In genomic region chr1:161092621-161093028, GRCh38 we compare ENCODE assay signal across 11 cellular contexts. TPM values are rescaled to one million over a fixed set of nuclear protein-coding genes. Genes with fewer than 3 reads are reported as not detected.
A peak's percentile ranks its signal among the peaks of the same experiment; 100 is the strongest.
DNase-seq lines count a peak whose midpoint lies in the region; ATAC-seq, FAIRE-seq and TF ChIP-seq lines count a peak whose summit lies in the region.
"Had no signal": no experiment of that assay in that cellular context is flagged by ENCODE, and none has a peak within 500 bp of the region (broad histone marks: within the 10 kb centered on the region; RNA-seq: fewer than 3 reads in every experiment).

No MANE protein-coding gene starts in this region.

- H3K4me1 Mint-ChIP-seq in T-helper 1 cell treated with Interleukin-12 subunit alpha and Interleukin-12 subunit beta and Interleukin-4 antibody, amounts not matched to agents 30 μg/mL and 1 μg/mL, for 36 hours (ENCODE audit: low read depth): peaks cover 42% of the 10 kb centered on the region
- H3K4me1 Mint-ChIP-seq in effector memory CD8-positive, alpha-beta T cell (ENCODE audit: low read depth in 2 of 2): peaks cover 6 to 9% of the 10 kb centered on the region in 2 donors

- no peaks in the 10 kb centered on the region for H4K20me1 ChIP-seq in K562 (replicated peaks; ENCODE audit: control insufficient read depth, insufficient read depth, low read length)

- no peak for TF ChIP-seq POLR2A in K562 (conservative IDR thresholded peaks at IDR 0.05)

- intact Hi-C loops in K562 (cut with micrococcal nuclease): no loop called here

- CTCF ChIA-PET in HEK293 (lab: Yijun Ruan, JAX) (interaction anchor here (0.8 to 1.4 kb wide), 2 partner anchors 102 to 138 kb away, joined by 3 to 4 read pairs; partner anchors contain the start of gene ITLN2), K562 (lab: Yijun Ruan, JAX; ENCODE audit: low intra/inter-chr PET ratio) (no interaction called here)

- no peaks in the 10 kb centered on the region for H3K9me3 ChIP-seq in HEK293 (ENCODE audit: control insufficient read depth, insufficient read depth, low read depth, low read length)
- 0 out of 2 replicates have a peak, but pooled peaks cover 3% of the 10 kb centered on the region for H3K9me3 ChIP-seq in K562 (replicated peaks; ENCODE audit: control insufficient read depth, insufficient read depth, low read depth, low read length)
- H3K9me3 ChIP-seq: right atrium auricular region had no signal

- no TSS peak for BruUV-seq in K562 (replicated peaks; lab: Mats Ljungman, UMichigan)

- peak overlapping the region; percentile 38 for H3K27ac Mint-ChIP-seq in T-helper 1 cell treated with Interleukin-12 subunit alpha and Interleukin-12 subunit beta and Interleukin-4 antibody, amounts not matched to agents 30 μg/mL and 1 μg/mL, for 36 hours
- no peak overlapping the region for H3K27ac Mint-ChIP-seq in effector memory CD8-positive, alpha-beta T cell

- no peak overlapping the region for H3K4me2 ChIP-seq in K562 (ENCODE audit: insufficient read depth, low read length)

- TF ChIP-seq EP300 in K562 (IDR thresholded peaks at IDR 0.05; ENCODE audit: low read length): no peak

- H3K4me3 Mint-ChIP-seq in T-helper 1 cell treated with Interleukin-12 subunit alpha and Interleukin-12 subunit beta and Interleukin-4 antibody, amounts not matched to agents 30 μg/mL and 1 μg/mL, for 36 hours: no peak overlapping the region
- H3K4me3 Mint-ChIP-seq in effector memory CD8-positive, alpha-beta T cell: no peak overlapping the region

- no peaks in the 10 kb centered on the region for H3K79me2 ChIP-seq in K562 (ENCODE audit: control insufficient read depth, insufficient read depth, low read length)

- no peak for TF ChIP-seq RAD21 in K562 (CRISPR knock-in tag; conservative IDR thresholded peaks at IDR 0.05 in 1 of 2, IDR thresholded peaks at IDR 0.05 in 1 of 2)

- DNase-seq in K562 (ENCODE audit: extremely low read depth in 1 of 4, low spot score in 3 of 4) (no peak), OCI-M2 (lab: John Stamatoyannopoulos, UW; ENCODE audit: unreplicated experiment) (no peak)
- DNase-seq in stimulated activated CD4-positive, alpha-beta T cell treated with anti-CD3 and anti-CD28 coated beads, Interleukin-4, amount 100 ng/mL, for 24 hours: peak; percentile 65
- DNase-seq in effector memory CD8-positive, alpha-beta T cell: no peak
- DNase-seq: GDM1, NCI-H2029 had no signal

- H3K4me3 ChIP-seq in HEK293 (ENCODE audit: low read depth, low read length) (no peak overlapping the region), K562 (no peak overlapping the region)
- H3K4me3 ChIP-seq: lung, right atrium auricular region had no signal

- H3K27ac ChIP-seq in HEK293 (ENCODE audit: extremely low read depth, low read depth, low read length) (no peak overlapping the region), K562 (ENCODE audit: extremely low read depth, low read depth, low read length) (no peak overlapping the region)
- H3K27ac ChIP-seq: right atrium auricular region had no signal

- in situ Hi-C loops in K562 (cut with MboI): loop anchor here (10.0 to 25.0 kb wide), 2 partner anchors 98 to 255 kb away; no protein-coding TSS in a partner anchor

- peaks cover 8% of the 10 kb centered on the region for H3K27me3 Mint-ChIP-seq in T-helper 1 cell treated with Interleukin-12 subunit alpha and Interleukin-12 subunit beta and Interleukin-4 antibody, amounts not matched to agents 30 μg/mL and 1 μg/mL, for 36 hours (ENCODE audit: low read depth)
- no peaks in the 10 kb centered on the region for H3K27me3 Mint-ChIP-seq in effector memory CD8-positive, alpha-beta T cell

- no peak for ATAC-seq in K562
- ATAC-seq in HG02981 (IDR thresholded peaks at IDR 0.05; ENCODE audit: unreplicated experiment): no peak
- ATAC-seq in effector memory CD8-positive, alpha-beta T cell (replicated peaks): no peak

- no peak for FAIRE-seq in K562 (lab: Jason Lieb, UNC)

- 36% methylated on average over 3 of the region's 3 CpGs for WGBS in K562 (ENCODE audit: insufficient coverage, low coverage, missing lambda C conversion rate)

- H3K9me3 Mint-ChIP-seq in T-helper 1 cell treated with Interleukin-12 subunit alpha and Interleukin-12 subunit beta and Interleukin-4 antibody, amounts not matched to agents 30 μg/mL and 1 μg/mL, for 36 hours: no peaks in the 10 kb centered on the region
- H3K9me3 Mint-ChIP-seq in effector memory CD8-positive, alpha-beta T cell: no peaks in the 10 kb centered on the region

- no peaks in the 10 kb centered on the region for H3K4me1 ChIP-seq in HEK293 (ENCODE audit: control insufficient read depth, insufficient read depth, low read length)
- H3K4me1 ChIP-seq in K562 (replicated peaks in 1 of 2; ENCODE audit: control insufficient read depth in 2 of 2, insufficient read depth in 2 of 2, low read length in 2 of 2): peaks cover 0 to 5% of the 10 kb centered on the region in 2 experiments; a peak in 2 of 5 replicates

- no peaks in the 10 kb centered on the region for H3K36me3 ChIP-seq in HEK293 (ENCODE audit: control insufficient read depth in 2 of 2, insufficient read depth in 1 of 2, low read length in 2 of 2)
- H3K36me3 ChIP-seq in K562 (ENCODE audit: control insufficient read depth, insufficient read depth, low read length): no peaks in the 10 kb centered on the region
- H3K36me3 ChIP-seq: right atrium auricular region had no signal

- TF ChIP-seq CTCF in HEK293 (tag by site-specific recombination; IDR thresholded peaks at IDR 0.05) (no peak), K562 (IDR thresholded peaks at IDR 0.05 in 2 of 3, conservative IDR thresholded peaks at IDR 0.05 in 1 of 3; ENCODE audit: insufficient read depth in 2 of 3, low read depth in 1 of 3, low read length in 3 of 3) (no peak)

- H2AFZ ChIP-seq in K562 (ENCODE audit: low read depth, low read length): no peak overlapping the region

- H3K36me3 Mint-ChIP-seq in T-helper 1 cell treated with Interleukin-12 subunit alpha and Interleukin-12 subunit beta and Interleukin-4 antibody, amounts not matched to agents 30 μg/mL and 1 μg/mL, for 36 hours (ENCODE audit: low read depth): peaks cover 3% of the 10 kb centered on the region
- H3K36me3 Mint-ChIP-seq in effector memory CD8-positive, alpha-beta T cell (ENCODE audit: insufficient read depth): peaks cover 15% of the 10 kb centered on the region

- no peaks in the 10 kb centered on the region for H3K9me1 ChIP-seq in K562 (ENCODE audit: control insufficient read depth, insufficient read depth, low read length)

- no peaks in the 10 kb centered on the region for H3K27me3 ChIP-seq in K562 (ENCODE audit: control insufficient read depth in 2 of 2, insufficient read depth in 2 of 2, low read length in 2 of 2)
- H3K27me3 ChIP-seq: right atrium auricular region had no signal

- POLR2A ChIA-PET in HEK293 (lab: Yijun Ruan, JAX) (interaction anchor here (0.6 kb wide), 1 partner anchor 54 kb away, joined by 7 read pairs; the partner anchor contains the start of gene TSTD1), K562 (lab: Yijun Ruan, JAX) (no interaction called here)

- H3K9ac ChIP-seq in K562 (ENCODE audit: insufficient read depth in 1 of 2, low read depth in 2 of 2, low read length in 2 of 2): no peak overlapping the region

RNA-seq across cellular contexts. Expression of gene NECTIN4, which starts 3.3 kb away (rescaled TPM):
- 0.16 and 0.25 TPM in 2 replicates for total RNA-seq in K562 (2011; cell fraction: chromatin; rRNA removed; ENCODE audit: low replicate concordance)
- total RNA-seq in K562 (2011; cell fraction: nucleolus; rRNA removed): not detected in 2 replicates
- not detected in 2 replicates for total RNA-seq in K562 (2011; cell fraction: nucleoplasm; rRNA removed)
- total RNA-seq in K562 (2014; rRNA removed) (not detected in 2 replicates), K562 (2014; rRNA removed; fragmentation: Illumina TruSeq; extraction: Trizol) (not detected in 2 replicates), K562 (2015; rRNA removed; fragmentation: Illumina TruSeq; extraction: Trizol) (not detected in 2 replicates), K562 (2021) (0.09 TPM in 1 of 2 replicates, not detected in the other)
- polyA plus RNA-seq in K562 (2011; rRNA removed) (0.01 TPM in 1 of 2 replicates, not detected in the other), K562 (2014; fragmentation: Illumina TruSeq; extraction: Trizol) (not detected in 2 replicates), K562 (2014; fragmentation: Nextera tagmentation; extraction: Ambion mirVana) (not detected), K562 (2014; rRNA removed) (0.09 TPM in 1 of 2 replicates, not detected in the other)
- 0.01 and 0.13 TPM in 2 replicates for polyA plus RNA-seq in K562 (2011; cell fraction: cytosol; rRNA removed)
- 0.10 and 0.18 TPM in 2 replicates for polyA plus RNA-seq in K562 (2011; cell fraction: nucleus; rRNA removed)
- 0.07 and 0.12 TPM in 2 replicates for polyA plus RNA-seq in K562 (2012)
- polyA minus RNA-seq in K562 (2011; rRNA and poly(A)+ RNA removed): not detected in 2 replicates
- polyA minus RNA-seq in K562 (2011; cell fraction: cytosol; rRNA and poly(A)+ RNA removed): not detected in 2 replicates
- polyA minus RNA-seq in K562 (2011; cell fraction: nucleus; rRNA and poly(A)+ RNA removed): 0.27 TPM in 1 of 2 replicates, not detected in the other

RNA-seq across cellular contexts. Expression of gene KLHDC9, which starts 5.5 kb away (rescaled TPM):
- not detected in 2 replicates for total RNA-seq in K562 (2011; cell fraction: chromatin; rRNA removed; ENCODE audit: low replicate concordance)
- not detected in 2 replicates for total RNA-seq in K562 (2011; cell fraction: nucleolus; rRNA removed)
- not detected in 2 replicates for total RNA-seq in K562 (2011; cell fraction: nucleoplasm; rRNA removed)
- total RNA-seq in K562 (2014; rRNA removed) (not detected in 2 replicates), K562 (2014; rRNA removed; fragmentation: Illumina TruSeq; extraction: Trizol) (not detected in 2 replicates), K562 (2015; rRNA removed; fragmentation: Illumina TruSeq; extraction: Trizol) (not detected in 2 replicates), K562 (2021) (not detected in 2 replicates)
- polyA plus RNA-seq in K562 (2011; rRNA removed) (not detected in 2 replicates), K562 (2014; fragmentation: Illumina TruSeq; extraction: Trizol) (not detected in 2 replicates), K562 (2014; fragmentation: Nextera tagmentation; extraction: Ambion mirVana) (not detected), K562 (2014; rRNA removed) (not detected in 2 replicates)
- polyA plus RNA-seq in K562 (2011; cell fraction: cytosol; rRNA removed): not detected in 2 replicates
- polyA plus RNA-seq in K562 (2011; cell fraction: nucleus; rRNA removed): not detected in 2 replicates
- not detected in 2 replicates for polyA plus RNA-seq in K562 (2012)
- not detected in 2 replicates for polyA minus RNA-seq in K562 (2011; rRNA and poly(A)+ RNA removed)
- not detected in 2 replicates for polyA minus RNA-seq in K562 (2011; cell fraction: cytosol; rRNA and poly(A)+ RNA removed)
- polyA minus RNA-seq in K562 (2011; cell fraction: nucleus; rRNA and poly(A)+ RNA removed): not detected in 2 replicates

RNA-seq across cellular contexts. Expression of gene ARHGAP30, which starts 22.9 kb away (rescaled TPM):
- total RNA-seq in K562 (2011; cell fraction: chromatin; rRNA removed; ENCODE audit: low replicate concordance): 0.12 and 0.28 TPM in 2 replicates
- total RNA-seq in K562 (2011; cell fraction: nucleolus; rRNA removed): 0.13 and 0.17 TPM in 2 replicates
- 0.15 TPM in 1 of 2 replicates, not detected in the other for total RNA-seq in K562 (2011; cell fraction: nucleoplasm; rRNA removed)
- total RNA-seq in K562 (2014; rRNA removed): 0.04 and 0.73 TPM in 2 replicates
- 0.06 and 0.07 TPM in 2 replicates for total RNA-seq in K562 (2014; rRNA removed; fragmentation: Illumina TruSeq; extraction: Trizol)
- total RNA-seq in K562 (2015; rRNA removed; fragmentation: Illumina TruSeq; extraction: Trizol): 0.04 and 0.07 TPM in 2 replicates
- 0.35 and 0.42 TPM in 2 replicates for total RNA-seq in K562 (2021)
- 0.12 and 0.20 TPM in 2 replicates for polyA plus RNA-seq in K562 (2011; rRNA removed)
- 0.15 and 0.58 TPM in 2 replicates for polyA plus RNA-seq in K562 (2011; cell fraction: cytosol; rRNA removed)
- 0.10 and 0.28 TPM in 2 replicates for polyA plus RNA-seq in K562 (2011; cell fraction: nucleus; rRNA removed)
- polyA plus RNA-seq in K562 (2012): 0.21 and 0.39 TPM in 2 replicates
- polyA plus RNA-seq in K562 (2014; fragmentation: Illumina TruSeq; extraction: Trizol): 0.11 and 0.12 TPM in 2 replicates
- polyA plus RNA-seq in K562 (2014; fragmentation: Nextera tagmentation; extraction: Ambion mirVana): under 1 TPM; 0.01 to 0.03 TPM
- 0.17 and 0.18 TPM in 2 replicates for polyA plus RNA-seq in K562 (2014; rRNA removed)
- 0.09 and 0.14 TPM in 2 replicates for polyA minus RNA-seq in K562 (2011; rRNA and poly(A)+ RNA removed)
- 0.19 TPM in 1 of 2 replicates, not detected in the other for polyA minus RNA-seq in K562 (2011; cell fraction: cytosol; rRNA and poly(A)+ RNA removed)
- not detected in 2 replicates for polyA minus RNA-seq in K562 (2011; cell fraction: nucleus; rRNA and poly(A)+ RNA removed)

RNA-seq across cellular contexts. Expression of gene PFDN2, which starts 25.2 kb away (rescaled TPM):
- 7.8 and 9.5 TPM in 2 replicates for total RNA-seq in K562 (2011; cell fraction: chromatin; rRNA removed; ENCODE audit: low replicate concordance)
- 11.7 and 12.6 TPM in 2 replicates for total RNA-seq in K562 (2011; cell fraction: nucleolus; rRNA removed)
- total RNA-seq in K562 (2011; cell fraction: nucleoplasm; rRNA removed): 12.9 and 15.2 TPM in 2 replicates
- total RNA-seq in K562 (2014; rRNA removed) (154 and 172 TPM in 2 replicates), K562 (2014; rRNA removed; fragmentation: Illumina TruSeq; extraction: Trizol) (101 and 120 TPM in 2 replicates), K562 (2015; rRNA removed; fragmentation: Illumina TruSeq; extraction: Trizol) (104 TPM in 2 replicates), K562 (2021) (142 and 144 TPM in 2 replicates)
- polyA plus RNA-seq in K562 (2011; rRNA removed) (120 and 176 TPM in 2 replicates), K562 (2014; fragmentation: Illumina TruSeq; extraction: Trizol) (181 and 235 TPM in 2 replicates), K562 (2014; fragmentation: Nextera tagmentation; extraction: Ambion mirVana) (10 to 100 TPM; 50.2 to 77.1 TPM), K562 (2014; rRNA removed) (335 and 361 TPM in 2 replicates)
- polyA plus RNA-seq in K562 (2011; cell fraction: cytosol; rRNA removed): 84.9 and 146 TPM in 2 replicates
- 22.6 and 36.2 TPM in 2 replicates for polyA plus RNA-seq in K562 (2011; cell fraction: nucleus; rRNA removed)
- 171 and 265 TPM in 2 replicates for polyA plus RNA-seq in K562 (2012)
- polyA minus RNA-seq in K562 (2011; rRNA and poly(A)+ RNA removed): 107 and 130 TPM in 2 replicates
- polyA minus RNA-seq in K562 (2011; cell fraction: cytosol; rRNA and poly(A)+ RNA removed): 25.7 and 27.9 TPM in 2 replicates
- polyA minus RNA-seq in K562 (2011; cell fraction: nucleus; rRNA and poly(A)+ RNA removed): 4.8 and 15.6 TPM in 2 replicates

RNA-seq across cellular contexts. Expression of gene NIT1, which starts 25.3 kb away (rescaled TPM):
- 50.4 and 95.6 TPM in 2 replicates for total RNA-seq in K562 (2011; cell fraction: chromatin; rRNA removed; ENCODE audit: low replicate concordance)
- total RNA-seq in K562 (2011; cell fraction: nucleolus; rRNA removed): 57.4 and 67.9 TPM in 2 replicates
- 49.4 and 62.0 TPM in 2 replicates for total RNA-seq in K562 (2011; cell fraction: nucleoplasm; rRNA removed)
- total RNA-seq in K562 (2014; rRNA removed): 23.1 and 29.3 TPM in 2 replicates
- 30.2 and 30.9 TPM in 2 replicates for total RNA-seq in K562 (2014; rRNA removed; fragmentation: Illumina TruSeq; extraction: Trizol)
- 25.6 and 27.4 TPM in 2 replicates for total RNA-seq in K562 (2015; rRNA removed; fragmentation: Illumina TruSeq; extraction: Trizol)
- total RNA-seq in K562 (2021): 35.9 and 41.0 TPM in 2 replicates
- polyA plus RNA-seq in K562 (2011; rRNA removed): 18.4 and 25.1 TPM in 2 replicates
- polyA plus RNA-seq in K562 (2011; cell fraction: cytosol; rRNA removed): 26.0 and 39.0 TPM in 2 replicates
- polyA plus RNA-seq in K562 (2011; cell fraction: nucleus; rRNA removed): 90.2 and 129 TPM in 2 replicates
- 33.6 and 64.4 TPM in 2 replicates for polyA plus RNA-seq in K562 (2012)
- polyA plus RNA-seq in K562 (2014; fragmentation: Illumina TruSeq; extraction: Trizol): 48.9 and 49.2 TPM in 2 replicates
- polyA plus RNA-seq in K562 (2014; fragmentation: Nextera tagmentation; extraction: Ambion mirVana): 10 to 100 TPM; 69.8 to 76.0 TPM
- 33.7 and 35.5 TPM in 2 replicates for polyA plus RNA-seq in K562 (2014; rRNA removed)
- polyA minus RNA-seq in K562 (2011; rRNA and poly(A)+ RNA removed): 15.2 and 18.3 TPM in 2 replicates
- 9.4 and 14.5 TPM in 2 replicates for polyA minus RNA-seq in K562 (2011; cell fraction: cytosol; rRNA and poly(A)+ RNA removed)
- 27.5 and 36.8 TPM in 2 replicates for polyA minus RNA-seq in K562 (2011; cell fraction: nucleus; rRNA and poly(A)+ RNA removed)

Comparison
In these comparisons a context has a peak if more than half of its experiments do, and no peak if none do; other contexts are left out.
1. Of the 44 proteins assayed by ChIP-seq in both K562 and HEK293: peak only in K562: none; only in HEK293: ZNF398; in both: none; in neither: 43.